Comparison of ENCODE assay signal across 21 cellular contexts in genomic region chr1:166119678-166120077, GRCh38. TPM values are rescaled to one million over a fixed set of nuclear protein-coding genes. Genes with fewer than 3 reads are reported as not detected.
"Had no signal": no experiment of that assay in that cellular context is flagged by ENCODE, and none has a peak within 500 bp of the region (broad histone marks: within the 10 kb centered on the region; RNA-seq: fewer than 3 reads in every experiment).

No MANE protein-coding gene starts in this region.

- H3K27me3 ChIP-seq: gastroesophageal sphincter, right atrium auricular region, sigmoid colon, transverse colon had no signal

- H3K36me3 ChIP-seq: gastroesophageal sphincter, right atrium auricular region, sigmoid colon, thoracic aorta, transverse colon had no signal

- H3K36me3 Mint-ChIP-seq: immature natural killer cell; natural killer cell treated with Interleukin-12 subunit alpha and Interleukin-12 subunit beta and Interleukin-15 and Interleukin-18, amount 100 ng/mL, for 72 hours; stimulated activated naive B cell treated with anti-CD40 and anti-IgM and Interleukin-4, amounts not matched to agents 10 μg/mL and 1 μg/mL and 100 μg/mL, for 72 hours had no signal

- H3K27ac Mint-ChIP-seq: immature natural killer cell; natural killer cell treated with Interleukin-12 subunit alpha and Interleukin-12 subunit beta and Interleukin-15 and Interleukin-18, amount 100 ng/mL, for 72 hours; stimulated activated naive B cell treated with anti-CD40 and anti-IgM and Interleukin-4, amounts not matched to agents 10 μg/mL and 1 μg/mL and 100 μg/mL, for 72 hours; stimulated activated naive CD8-positive, alpha-beta T cell treated with anti-CD3 and anti-CD28 coated beads, Interleukin-15, amount 100 ng/mL, for 72 hours had no signal

- H3K27ac ChIP-seq: gastroesophageal sphincter, right atrium auricular region, sigmoid colon, skin epidermis, thoracic aorta, transverse colon had no signal

- H3K4me1 ChIP-seq: gastroesophageal sphincter, right atrium auricular region, sigmoid colon, transverse colon had no signal

- H3K9me3 Mint-ChIP-seq: natural killer cell treated with Interleukin-12 subunit alpha and Interleukin-12 subunit beta and Interleukin-15 and Interleukin-18, amount 100 ng/mL, for 72 hours; stimulated activated naive B cell treated with anti-CD40 and anti-IgM and Interleukin-4, amounts not matched to agents 10 μg/mL and 1 μg/mL and 100 μg/mL, for 72 hours had no signal

- H3K4me3 ChIP-seq: gastroesophageal sphincter, lung, right atrium auricular region, sigmoid colon, skin epidermis, thoracic aorta, transverse colon had no signal

- H3K9me3 ChIP-seq: gastroesophageal sphincter, right atrium auricular region, sigmoid colon, thoracic aorta, transverse colon had no signal

- H3K4me1 Mint-ChIP-seq: immature natural killer cell; stimulated activated naive B cell treated with anti-CD40 and anti-IgM and Interleukin-4, amounts not matched to agents 10 μg/mL and 1 μg/mL and 100 μg/mL, for 72 hours; stimulated activated naive CD8-positive, alpha-beta T cell treated with anti-CD3 and anti-CD28 coated beads, Interleukin-15, amount 100 ng/mL, for 72 hours had no signal

- ATAC-seq: esophagus mucosa; gastroesophageal sphincter; left colon; left ventricle myocardium superior; natural killer cell treated with Interleukin-12 subunit alpha and Interleukin-12 subunit beta and Interleukin-15 and Interleukin-18, amount 100 ng/mL, for 72 hours; stimulated activated naive B cell treated with anti-CD40 and anti-IgM and Interleukin-4, amounts not matched to agents 10 μg/mL and 1 μg/mL and 100 μg/mL, for 72 hours; stimulated activated naive CD8-positive, alpha-beta T cell treated with anti-CD3 and anti-CD28 coated beads, Interleukin-15, amount 100 ng/mL, for 72 hours had no signal

- DNase-seq: cortex of kidney; effector memory CD4-positive, alpha-beta T cell; immature natural killer cell; left colon; left ventricle myocardium superior; mesenchymal stem cell; midbrain; sigmoid colon; stimulated activated CD4-positive, alpha-beta T cell treated with anti-CD3 and anti-CD28 coated beads, Interleukin-2, amount 100 ng/mL, for 24 hours; stimulated activated CD4-positive, alpha-beta T cell treated with anti-CD3 and anti-CD28 coated beads, Interleukin-4, amount 100 ng/mL, for 4 hours; stimulated activated naive B cell treated with anti-CD40 and anti-IgM and Interleukin-4, amounts not matched to agents 10 μg/mL and 1 μg/mL and 100 μg/mL, for 72 hours; stimulated activated naive CD8-positive, alpha-beta T cell treated with anti-CD3 and anti-CD28 coated beads, Interleukin-15, amount 100 ng/mL, for 72 hours; transverse colon had no signal

- H3K4me3 Mint-ChIP-seq: immature natural killer cell; natural killer cell treated with Interleukin-12 subunit alpha and Interleukin-12 subunit beta and Interleukin-15 and Interleukin-18, amount 100 ng/mL, for 72 hours; stimulated activated naive B cell treated with anti-CD40 and anti-IgM and Interleukin-4, amounts not matched to agents 10 μg/mL and 1 μg/mL and 100 μg/mL, for 72 hours; stimulated activated naive CD8-positive, alpha-beta T cell treated with anti-CD3 and anti-CD28 coated beads, Interleukin-15, amount 100 ng/mL, for 72 hours had no signal

RNA-seq across cellular contexts. Expression of gene FAM78B, which starts 47.1 kb away (rescaled TPM):
- total RNA-seq: fibroblast of villous mesenchyme had no signal
